8 cellular contexts compared by ENCODE assay signal in the genomic region with DNA sequence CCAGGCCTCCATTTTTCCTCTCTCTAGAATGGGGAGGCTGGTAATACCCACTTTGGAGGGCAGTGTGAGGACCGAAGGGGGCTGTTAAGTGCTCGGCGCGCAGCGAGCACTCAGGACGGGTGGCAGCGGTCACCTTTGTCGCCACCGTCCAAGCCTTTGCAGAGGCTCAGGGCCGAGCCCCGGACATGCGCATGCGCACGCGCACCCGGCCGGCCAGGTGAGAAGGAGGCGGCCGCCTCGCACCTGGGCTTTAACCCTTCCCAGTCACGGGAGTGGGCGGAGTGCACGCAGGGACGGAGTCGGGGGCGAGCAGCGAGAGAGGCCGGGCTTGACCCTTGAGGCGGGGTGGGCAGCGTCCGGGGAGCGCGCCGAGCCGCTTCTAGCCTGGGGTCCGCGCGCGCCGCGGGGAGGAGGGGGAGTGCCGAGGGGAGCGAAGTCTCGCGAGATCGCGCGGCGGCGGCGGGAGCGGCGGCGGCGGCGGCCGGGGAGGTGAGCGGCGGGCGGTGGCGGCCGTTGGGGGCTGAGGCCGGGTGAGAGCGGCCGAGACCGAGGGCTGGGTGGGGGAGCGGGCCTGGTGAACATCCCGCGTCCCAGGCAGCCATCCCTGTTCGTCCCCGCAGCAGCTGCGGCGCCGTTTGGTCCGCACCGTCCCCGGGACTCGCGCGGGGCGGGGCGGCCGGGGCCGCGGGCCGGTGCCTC. TPM values are rescaled to one million over a fixed set of nuclear protein-coding genes. Genes with fewer than 3 reads are reported as not detected.
A peak's percentile ranks its signal among the peaks of the same experiment; 100 is the strongest.
DNase-seq lines count a peak whose midpoint lies in the region; ATAC-seq and TF ChIP-seq lines count a peak whose summit lies in the region.

Gene MRTFB, plus strand, starts transcription at position 443 of the 699 bp plus-strand sequence. CDS start 69,288 bp downstream, outside the sequence.

- 3% methylated on average over 7 of the region's 86 CpGs for WGBS in right lobe of liver (ENCODE audit: insufficient coverage, low coverage, low lambda C conversion rate, missing lambda C conversion rate)

- H3K4me3 ChIP-seq in right lobe of liver, result peak within 1 kb of the TSS; percentile 75 to 84 (median 82)

- no peaks in the 10 kb centered on the region for H3K9me3 ChIP-seq in right lobe of liver

- H3K4me1 ChIP-seq in right lobe of liver, result peaks cover 0 to 29% (median 3%) of the 10 kb centered on the region in 4 donors

- ATAC-seq in GM18907 (IDR thresholded peaks at IDR 0.05; ENCODE audit: unreplicated experiment) (peak; percentile 82), HG03135 (IDR thresholded peaks at IDR 0.05; ENCODE audit: unreplicated experiment) (peak; percentile 85), right lobe of liver (peak; percentile 81 to 91 (median 88))

- no peaks in the 10 kb centered on the region for H3K27me3 ChIP-seq in right lobe of liver

- DNase-seq in AG08395 (ENCODE audit: low spot score), result peak; percentile 80
- peak; percentile 47 for DNase-seq in NCI-H510A treated with DMSO at 0.1 percent for 48 hours (lab: John Stamatoyannopoulos, UW)
- peak; percentile 81 to 82 for DNase-seq in activated CD4-positive, alpha-beta T cell treated with anti-CD3 and anti-CD28 coated beads, Interleukin-2, amount 50 U/mL, for 48 hours
- peak; percentile 6 to 67 for DNase-seq in dermis microvascular lymphatic vessel endothelial cell (ENCODE audit: low read depth in 2 of 2)
- DNase-seq in right lobe of liver, result peak; percentile 86 to 90 (median 90)
- peak; percentile 73 to 86 for DNase-seq in stimulated activated CD4-positive, alpha-beta T cell treated with anti-CD3 and anti-CD28 coated beads, Interleukin-4, amount 100 ng/mL, for 4 hours

- TF ChIP-seq CTCF in right lobe of liver (IDR thresholded peaks at IDR 0.05), result no peak

- peaks cover 0 to 6% (median 0%) of the 10 kb centered on the region in 4 donors for H3K36me3 ChIP-seq in right lobe of liver

- peak; percentile 68 for TF ChIP-seq POLR2A in right lobe of liver (IDR thresholded peaks at IDR 0.05)

- H3K27ac ChIP-seq in right lobe of liver, result peak within 1 kb of the TSS; percentile 77 to 89 (median 81)

- intact Hi-C loops in right lobe of liver (cut with DNase I), result no loop called here

RNA-seq across cellular contexts. Expression of gene MRTFB, which starts in this region (rescaled TPM):
- total RNA-seq in dermis microvascular lymphatic vessel endothelial cell (3.3 and 7.1 TPM in 2 replicates), right lobe of liver (10 to 100 TPM; 15.7 to 23.9 (median 18.6) TPM)

Comparison
In these comparisons a context has a peak if more than half of its experiments do, and no peak if none do; other contexts are left out.
1. Peak in every context shown above with its lines: DNase-seq, ATAC-seq, H3K4me3 ChIP-seq and H3K27ac ChIP-seq.
2. DNase-seq: peak in every context shown above with its lines; median percentile 90 in right lobe of liver; 82 in activated CD4-positive, alpha-beta T cell treated with anti-CD3 and anti-CD28 coated beads, Interleukin-2, amount 50 U/mL, for 48 hours; 80 in AG08395; 80 in stimulated activated CD4-positive, alpha-beta T cell treated with anti-CD3 and anti-CD28 coated beads, Interleukin-4, amount 100 ng/mL, for 4 hours; 47 in NCI-H510A treated with DMSO at 0.1 percent for 48 hours; 36 in dermis microvascular lymphatic vessel endothelial cell.